Comparison of ENCODE assay signal across 1 cellular context in the genomic region with DNA sequence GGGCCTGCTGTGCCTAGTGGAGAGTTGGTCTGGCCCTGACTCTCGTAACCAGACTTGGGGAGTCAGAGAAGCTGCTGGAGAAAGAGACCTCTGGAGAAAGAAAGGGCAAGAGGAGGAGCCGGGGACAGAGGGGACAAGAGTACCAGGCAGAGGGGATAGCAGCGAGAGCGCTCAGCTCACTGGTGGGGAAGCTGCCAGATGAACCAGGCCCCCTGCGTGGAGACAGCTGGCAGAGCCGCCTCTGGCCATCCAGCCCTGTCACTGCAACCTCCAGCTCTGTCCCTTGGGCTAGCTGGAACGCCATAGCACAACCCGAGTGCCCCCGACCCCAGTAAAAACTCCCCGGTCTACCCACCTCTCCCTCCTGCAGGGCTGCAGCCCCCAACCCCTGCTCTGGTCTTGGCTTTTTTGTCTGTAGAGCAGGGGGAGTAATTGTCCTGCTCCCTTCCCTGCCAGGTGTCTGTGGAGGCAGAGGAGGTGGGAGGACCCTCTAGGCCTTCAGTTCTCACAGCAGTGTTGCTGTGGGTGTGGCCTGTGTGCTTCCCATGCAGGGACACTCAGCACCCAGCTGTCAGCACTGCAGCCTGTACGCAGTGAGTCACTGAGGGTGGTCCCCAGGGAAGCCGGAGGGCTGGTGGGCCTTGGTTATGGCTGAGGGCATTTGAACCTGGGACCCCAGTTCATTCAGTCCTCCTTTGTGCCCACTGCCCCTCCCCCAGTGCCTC.
A peak's percentile ranks its signal among the peaks of the same experiment; 100 is the strongest.
TF ChIP-seq lines count a peak whose summit lies in the region.

No MANE protein-coding gene starts in this region.

TF ChIP-seq in HEK293, 187 proteins besides CTCF, POLR2A, EP300 and RAD21 (continued from another document and continues in another):
- TF ChIP-seq, protein P1, sequence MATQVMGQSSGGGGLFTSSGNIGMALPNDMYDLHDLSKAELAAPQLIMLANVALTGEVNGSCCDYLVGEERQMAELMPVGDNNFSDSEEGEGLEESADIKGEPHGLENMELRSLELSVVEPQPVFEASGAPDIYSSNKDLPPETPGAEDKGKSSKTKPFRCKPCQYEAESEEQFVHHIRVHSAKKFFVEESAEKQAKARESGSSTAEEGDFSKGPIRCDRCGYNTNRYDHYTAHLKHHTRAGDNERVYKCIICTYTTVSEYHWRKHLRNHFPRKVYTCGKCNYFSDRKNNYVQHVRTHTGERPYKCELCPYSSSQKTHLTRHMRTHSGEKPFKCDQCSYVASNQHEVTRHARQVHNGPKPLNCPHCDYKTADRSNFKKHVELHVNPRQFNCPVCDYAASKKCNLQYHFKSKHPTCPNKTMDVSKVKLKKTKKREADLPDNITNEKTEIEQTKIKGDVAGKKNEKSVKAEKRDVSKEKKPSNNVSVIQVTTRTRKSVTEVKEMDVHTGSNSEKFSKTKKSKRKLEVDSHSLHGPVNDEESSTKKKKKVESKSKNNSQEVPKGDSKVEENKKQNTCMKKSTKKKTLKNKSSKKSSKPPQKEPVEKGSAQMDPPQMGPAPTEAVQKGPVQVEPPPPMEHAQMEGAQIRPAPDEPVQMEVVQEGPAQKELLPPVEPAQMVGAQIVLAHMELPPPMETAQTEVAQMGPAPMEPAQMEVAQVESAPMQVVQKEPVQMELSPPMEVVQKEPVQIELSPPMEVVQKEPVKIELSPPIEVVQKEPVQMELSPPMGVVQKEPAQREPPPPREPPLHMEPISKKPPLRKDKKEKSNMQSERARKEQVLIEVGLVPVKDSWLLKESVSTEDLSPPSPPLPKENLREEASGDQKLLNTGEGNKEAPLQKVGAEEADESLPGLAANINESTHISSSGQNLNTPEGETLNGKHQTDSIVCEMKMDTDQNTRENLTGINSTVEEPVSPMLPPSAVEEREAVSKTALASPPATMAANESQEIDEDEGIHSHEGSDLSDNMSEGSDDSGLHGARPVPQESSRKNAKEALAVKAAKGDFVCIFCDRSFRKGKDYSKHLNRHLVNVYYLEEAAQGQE (tag by site-specific recombination; IDR thresholded peaks at IDR 0.05): no peak
- TF ChIP-seq ZNF670 (tag by site-specific recombination; IDR thresholded peaks at IDR 0.05; ENCODE audit: low read depth): no peak
- TF ChIP-seq, protein P2, sequence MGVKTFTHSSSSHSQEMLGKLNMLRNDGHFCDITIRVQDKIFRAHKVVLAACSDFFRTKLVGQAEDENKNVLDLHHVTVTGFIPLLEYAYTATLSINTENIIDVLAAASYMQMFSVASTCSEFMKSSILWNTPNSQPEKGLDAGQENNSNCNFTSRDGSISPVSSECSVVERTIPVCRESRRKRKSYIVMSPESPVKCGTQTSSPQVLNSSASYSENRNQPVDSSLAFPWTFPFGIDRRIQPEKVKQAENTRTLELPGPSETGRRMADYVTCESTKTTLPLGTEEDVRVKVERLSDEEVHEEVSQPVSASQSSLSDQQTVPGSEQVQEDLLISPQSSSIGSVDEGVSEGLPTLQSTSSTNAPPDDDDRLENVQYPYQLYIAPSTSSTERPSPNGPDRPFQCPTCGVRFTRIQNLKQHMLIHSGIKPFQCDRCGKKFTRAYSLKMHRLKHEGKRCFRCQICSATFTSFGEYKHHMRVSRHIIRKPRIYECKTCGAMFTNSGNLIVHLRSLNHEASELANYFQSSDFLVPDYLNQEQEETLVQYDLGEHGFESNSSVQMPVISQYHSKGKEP (tag by site-specific recombination; IDR thresholded peaks at IDR 0.05): no peak
- TF ChIP-seq KLF9 (tag by site-specific recombination; IDR thresholded peaks at IDR 0.05; ENCODE audit: low read depth): peak; percentile 28; the same call in 1 of the 2 replicates
- no peak for TF ChIP-seq IKZF3 (tag by site-specific recombination; IDR thresholded peaks at IDR 0.05)
- TF ChIP-seq ZNF585B (tag by site-specific recombination; IDR thresholded peaks at IDR 0.05): no peak
- no peak for TF ChIP-seq FEZF1 (tag by site-specific recombination; IDR thresholded peaks at IDR 0.05)
- TF ChIP-seq ZNF677 (tag by site-specific recombination; IDR thresholded peaks at IDR 0.05): no peak
- no peak for TF ChIP-seq ZNF211 (tag by site-specific recombination; IDR thresholded peaks at IDR 0.05; ENCODE audit: low read depth)
- peak; percentile 22; the same call in 1 of the 2 replicates for TF ChIP-seq GLIS2 (tag by site-specific recombination; IDR thresholded peaks at IDR 0.05)
- TF ChIP-seq SCRT2 (tag by site-specific recombination; IDR thresholded peaks at IDR 0.05): no peak
- TF ChIP-seq, protein P3, sequence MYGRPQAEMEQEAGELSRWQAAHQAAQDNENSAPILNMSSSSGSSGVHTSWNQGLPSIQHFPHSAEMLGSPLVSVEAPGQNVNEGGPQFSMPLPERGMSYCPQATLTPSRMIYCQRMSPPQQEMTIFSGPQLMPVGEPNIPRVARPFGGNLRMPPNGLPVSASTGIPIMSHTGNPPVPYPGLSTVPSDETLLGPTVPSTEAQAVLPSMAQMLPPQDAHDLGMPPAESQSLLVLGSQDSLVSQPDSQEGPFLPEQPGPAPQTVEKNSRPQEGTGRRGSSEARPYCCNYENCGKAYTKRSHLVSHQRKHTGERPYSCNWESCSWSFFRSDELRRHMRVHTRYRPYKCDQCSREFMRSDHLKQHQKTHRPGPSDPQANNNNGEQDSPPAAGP (tag by site-specific recombination; IDR thresholded peaks at IDR 0.05): 0 out of 2 replicates have a peak, but pooled peaks have one; percentile 26
- no peak for TF ChIP-seq OSR2 (tag by site-specific recombination; IDR thresholded peaks at IDR 0.05)
- TF ChIP-seq KLF1 (tag by site-specific recombination; IDR thresholded peaks at IDR 0.05): 0 out of 2 replicates have a peak, but pooled peaks have one; percentile 31
- no peak for TF ChIP-seq ZNF394 (tag by site-specific recombination; IDR thresholded peaks at IDR 0.05; ENCODE audit: borderline replicate concordance)
- TF ChIP-seq, protein P4, sequence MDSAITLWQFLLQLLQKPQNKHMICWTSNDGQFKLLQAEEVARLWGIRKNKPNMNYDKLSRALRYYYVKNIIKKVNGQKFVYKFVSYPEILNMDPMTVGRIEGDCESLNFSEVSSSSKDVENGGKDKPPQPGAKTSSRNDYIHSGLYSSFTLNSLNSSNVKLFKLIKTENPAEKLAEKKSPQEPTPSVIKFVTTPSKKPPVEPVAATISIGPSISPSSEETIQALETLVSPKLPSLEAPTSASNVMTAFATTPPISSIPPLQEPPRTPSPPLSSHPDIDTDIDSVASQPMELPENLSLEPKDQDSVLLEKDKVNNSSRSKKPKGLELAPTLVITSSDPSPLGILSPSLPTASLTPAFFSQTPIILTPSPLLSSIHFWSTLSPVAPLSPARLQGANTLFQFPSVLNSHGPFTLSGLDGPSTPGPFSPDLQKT (IDR thresholded peaks at IDR 0.05; ENCODE audit: borderline replicate concordance, low read depth, low read length): no peak
- TF ChIP-seq, protein P5, sequence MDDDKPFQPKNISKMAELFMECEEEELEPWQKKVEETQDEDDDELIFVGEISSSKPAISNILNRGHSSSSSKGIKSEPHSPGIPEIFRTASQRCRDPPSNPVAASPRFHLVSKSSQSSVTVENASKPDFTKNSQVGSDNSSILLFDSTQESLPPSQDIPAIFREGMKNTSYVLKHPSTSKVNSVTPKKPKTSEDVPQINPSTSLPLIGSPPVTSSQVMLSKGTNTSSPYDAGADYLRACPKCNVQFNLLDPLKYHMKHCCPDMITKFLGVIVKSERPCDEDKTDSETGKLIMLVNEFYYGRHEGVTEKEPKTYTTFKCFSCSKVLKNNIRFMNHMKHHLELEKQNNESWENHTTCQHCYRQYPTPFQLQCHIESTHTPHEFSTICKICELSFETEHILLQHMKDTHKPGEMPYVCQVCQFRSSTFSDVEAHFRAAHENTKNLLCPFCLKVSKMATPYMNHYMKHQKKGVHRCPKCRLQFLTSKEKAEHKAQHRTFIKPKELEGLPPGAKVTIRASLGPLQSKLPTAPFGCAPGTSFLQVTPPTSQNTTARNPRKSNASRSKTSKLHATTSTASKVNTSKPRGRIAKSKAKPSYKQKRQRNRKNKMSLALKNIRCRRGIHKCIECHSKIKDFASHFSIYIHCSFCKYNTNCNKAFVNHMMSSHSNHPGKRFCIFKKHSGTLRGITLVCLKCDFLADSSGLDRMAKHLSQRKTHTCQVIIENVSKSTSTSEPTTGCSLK (tag by site-specific recombination; IDR thresholded peaks at IDR 0.05): no peak
- TF ChIP-seq ZNF707 (tag by site-specific recombination; IDR thresholded peaks at IDR 0.05): no peak
- no peak for TF ChIP-seq ZNF404 (tag by site-specific recombination; IDR thresholded peaks at IDR 0.05)
- no peak for TF ChIP-seq ZSCAN30 (tag by site-specific recombination; IDR thresholded peaks at IDR 0.05)
- TF ChIP-seq, protein P6, sequence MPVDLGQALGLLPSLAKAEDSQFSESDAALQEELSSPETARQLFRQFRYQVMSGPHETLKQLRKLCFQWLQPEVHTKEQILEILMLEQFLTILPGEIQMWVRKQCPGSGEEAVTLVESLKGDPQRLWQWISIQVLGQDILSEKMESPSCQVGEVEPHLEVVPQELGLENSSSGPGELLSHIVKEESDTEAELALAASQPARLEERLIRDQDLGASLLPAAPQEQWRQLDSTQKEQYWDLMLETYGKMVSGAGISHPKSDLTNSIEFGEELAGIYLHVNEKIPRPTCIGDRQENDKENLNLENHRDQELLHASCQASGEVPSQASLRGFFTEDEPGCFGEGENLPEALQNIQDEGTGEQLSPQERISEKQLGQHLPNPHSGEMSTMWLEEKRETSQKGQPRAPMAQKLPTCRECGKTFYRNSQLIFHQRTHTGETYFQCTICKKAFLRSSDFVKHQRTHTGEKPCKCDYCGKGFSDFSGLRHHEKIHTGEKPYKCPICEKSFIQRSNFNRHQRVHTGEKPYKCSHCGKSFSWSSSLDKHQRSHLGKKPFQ (tag by site-specific recombination; IDR thresholded peaks at IDR 0.05): peak; percentile 36; the same call in 1 of the 2 replicates
- no peak for TF ChIP-seq OVOL3 (tag by site-specific recombination; IDR thresholded peaks at IDR 0.05)
- TF ChIP-seq ZBTB48 (tag by site-specific recombination; IDR thresholded peaks at IDR 0.05): no peak
- TF ChIP-seq, protein P7, sequence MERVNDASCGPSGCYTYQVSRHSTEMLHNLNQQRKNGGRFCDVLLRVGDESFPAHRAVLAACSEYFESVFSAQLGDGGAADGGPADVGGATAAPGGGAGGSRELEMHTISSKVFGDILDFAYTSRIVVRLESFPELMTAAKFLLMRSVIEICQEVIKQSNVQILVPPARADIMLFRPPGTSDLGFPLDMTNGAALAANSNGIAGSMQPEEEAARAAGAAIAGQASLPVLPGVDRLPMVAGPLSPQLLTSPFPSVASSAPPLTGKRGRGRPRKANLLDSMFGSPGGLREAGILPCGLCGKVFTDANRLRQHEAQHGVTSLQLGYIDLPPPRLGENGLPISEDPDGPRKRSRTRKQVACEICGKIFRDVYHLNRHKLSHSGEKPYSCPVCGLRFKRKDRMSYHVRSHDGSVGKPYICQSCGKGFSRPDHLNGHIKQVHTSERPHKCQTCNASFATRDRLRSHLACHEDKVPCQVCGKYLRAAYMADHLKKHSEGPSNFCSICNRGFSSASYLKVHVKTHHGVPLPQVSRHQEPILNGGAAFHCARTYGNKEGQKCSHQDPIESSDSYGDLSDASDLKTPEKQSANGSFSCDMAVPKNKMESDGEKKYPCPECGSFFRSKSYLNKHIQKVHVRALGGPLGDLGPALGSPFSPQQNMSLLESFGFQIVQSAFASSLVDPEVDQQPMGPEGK (tag by site-specific recombination; IDR thresholded peaks at IDR 0.05): 0 out of 2 replicates have a peak, but pooled peaks have one; percentile 20
- no peak for TF ChIP-seq ZNF202 (tag by site-specific recombination; IDR thresholded peaks at IDR 0.05; ENCODE audit: borderline replicate concordance)
- TF ChIP-seq ZNF155 (tag by site-specific recombination; IDR thresholded peaks at IDR 0.05): no peak
- TF ChIP-seq ZNF354C (tag by site-specific recombination; IDR thresholded peaks at IDR 0.05; ENCODE audit: borderline replicate concordance, low read depth): no peak
- no peak for TF ChIP-seq ZNF248 (tag by site-specific recombination; IDR thresholded peaks at IDR 0.05)
- TF ChIP-seq, protein P8, sequence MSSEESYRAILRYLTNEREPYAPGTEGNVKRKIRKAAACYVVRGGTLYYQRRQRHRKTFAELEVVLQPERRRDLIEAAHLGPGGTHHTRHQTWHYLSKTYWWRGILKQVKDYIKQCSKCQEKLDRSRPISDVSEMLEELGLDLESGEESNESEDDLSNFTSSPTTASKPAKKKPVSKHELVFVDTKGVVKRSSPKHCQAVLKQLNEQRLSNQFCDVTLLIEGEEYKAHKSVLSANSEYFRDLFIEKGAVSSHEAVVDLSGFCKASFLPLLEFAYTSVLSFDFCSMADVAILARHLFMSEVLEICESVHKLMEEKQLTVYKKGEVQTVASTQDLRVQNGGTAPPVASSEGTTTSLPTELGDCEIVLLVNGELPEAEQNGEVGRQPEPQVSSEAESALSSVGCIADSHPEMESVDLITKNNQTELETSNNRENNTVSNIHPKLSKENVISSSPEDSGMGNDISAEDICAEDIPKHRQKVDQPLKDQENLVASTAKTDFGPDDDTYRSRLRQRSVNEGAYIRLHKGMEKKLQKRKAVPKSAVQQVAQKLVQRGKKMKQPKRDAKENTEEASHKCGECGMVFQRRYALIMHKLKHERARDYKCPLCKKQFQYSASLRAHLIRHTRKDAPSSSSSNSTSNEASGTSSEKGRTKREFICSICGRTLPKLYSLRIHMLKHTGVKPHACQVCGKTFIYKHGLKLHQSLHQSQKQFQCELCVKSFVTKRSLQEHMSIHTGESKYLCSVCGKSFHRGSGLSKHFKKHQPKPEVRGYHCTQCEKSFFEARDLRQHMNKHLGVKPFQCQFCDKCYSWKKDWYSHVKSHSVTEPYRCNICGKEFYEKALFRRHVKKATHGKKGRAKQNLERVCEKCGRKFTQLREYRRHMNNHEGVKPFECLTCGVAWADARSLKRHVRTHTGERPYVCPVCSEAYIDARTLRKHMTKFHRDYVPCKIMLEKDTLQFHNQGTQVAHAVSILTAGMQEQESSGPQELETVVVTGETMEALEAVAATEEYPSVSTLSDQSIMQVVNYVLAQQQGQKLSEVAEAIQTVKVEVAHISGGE (tag by site-specific recombination; conservative IDR thresholded peaks at IDR 0.05; ENCODE audit: low read depth): no peak
- no peak for TF ChIP-seq ZNF2 (tag by site-specific recombination; IDR thresholded peaks at IDR 0.05)
- TF ChIP-seq, protein P9, sequence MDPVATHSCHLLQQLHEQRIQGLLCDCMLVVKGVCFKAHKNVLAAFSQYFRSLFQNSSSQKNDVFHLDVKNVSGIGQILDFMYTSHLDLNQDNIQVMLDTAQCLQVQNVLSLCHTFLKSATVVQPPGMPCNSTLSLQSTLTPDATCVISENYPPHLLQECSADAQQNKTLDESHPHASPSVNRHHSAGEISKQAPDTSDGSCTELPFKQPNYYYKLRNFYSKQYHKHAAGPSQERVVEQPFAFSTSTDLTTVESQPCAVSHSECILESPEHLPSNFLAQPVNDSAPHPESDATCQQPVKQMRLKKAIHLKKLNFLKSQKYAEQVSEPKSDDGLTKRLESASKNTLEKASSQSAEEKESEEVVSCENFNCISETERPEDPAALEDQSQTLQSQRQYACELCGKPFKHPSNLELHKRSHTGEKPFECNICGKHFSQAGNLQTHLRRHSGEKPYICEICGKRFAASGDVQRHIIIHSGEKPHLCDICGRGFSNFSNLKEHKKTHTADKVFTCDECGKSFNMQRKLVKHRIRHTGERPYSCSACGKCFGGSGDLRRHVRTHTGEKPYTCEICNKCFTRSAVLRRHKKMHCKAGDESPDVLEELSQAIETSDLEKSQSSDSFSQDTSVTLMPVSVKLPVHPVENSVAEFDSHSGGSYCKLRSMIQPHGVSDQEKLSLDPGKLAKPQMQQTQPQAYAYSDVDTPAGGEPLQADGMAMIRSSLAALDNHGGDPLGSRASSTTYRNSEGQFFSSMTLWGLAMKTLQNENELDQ (tag by site-specific recombination; IDR thresholded peaks at IDR 0.05; ENCODE audit: low read depth): no peak
- TF ChIP-seq ZBTB21 (tag by site-specific recombination; IDR thresholded peaks at IDR 0.05): no peak
